In the genomic region with DNA sequence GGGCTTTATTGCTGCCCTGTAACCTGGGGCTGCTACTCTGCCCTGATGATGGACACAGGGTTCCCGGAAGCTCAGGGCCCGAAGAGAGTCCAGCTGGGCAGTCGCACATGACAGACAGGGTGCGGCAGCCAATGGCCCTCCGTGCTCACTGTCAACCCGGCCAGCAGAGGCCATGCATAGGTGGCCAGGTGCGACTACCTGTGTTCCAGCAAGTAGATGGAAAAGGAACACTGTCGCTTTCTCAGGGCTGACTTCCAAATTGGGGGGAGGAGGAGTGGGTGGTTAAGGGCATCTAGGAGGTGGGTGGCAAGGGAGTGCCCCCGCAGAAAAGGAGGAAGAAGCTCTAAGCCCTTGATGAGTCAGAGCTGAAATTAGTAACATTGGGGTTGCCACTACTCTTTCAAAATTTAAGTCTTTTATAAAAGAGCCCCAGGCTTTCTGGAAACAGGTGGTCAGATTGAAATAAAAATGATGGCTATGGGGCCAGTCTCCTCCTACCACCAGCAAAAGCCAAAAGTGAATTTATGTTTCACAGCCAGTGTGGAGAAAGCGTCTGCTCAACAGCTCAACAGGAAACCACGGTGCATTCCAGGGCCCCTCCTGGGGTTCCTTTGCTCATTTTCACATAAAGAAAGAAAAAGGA, we compare ENCODE assay signal across 8 cellular contexts. TPM values are rescaled to one million over a fixed set of nuclear protein-coding genes. Genes with fewer than 3 reads are reported as not detected.
DNase-seq lines count a peak whose midpoint lies in the region; ATAC-seq, FAIRE-seq and TF ChIP-seq lines count a peak whose summit lies in the region.

No MANE protein-coding gene starts in this region.

- H3K4me3 ChIP-seq in GM12878 (peak overlapping the region; percentile 57), BE2C (ENCODE audit: low read depth, low read length) (no peak overlapping the region)

- TF ChIP-seq POLR2A in GM12878 (IDR thresholded peaks at IDR 0.05; ENCODE audit: low read depth, low read length), result no peak

- H3K36me3 ChIP-seq in GM12878 (ENCODE audit: control insufficient read depth in 2 of 2, insufficient read depth in 2 of 2, low read length in 1 of 2) (no peaks in the 10 kb centered on the region), BE2C (no peaks in the 10 kb centered on the region)

- RAD21 ChIA-PET in GM12878 (lab: Charles Lee; ENCODE audit: unreplicated experiment), result interaction anchor here (0.6 to 1.8 kb wide), 2 partner anchors 20 to 39 kb away, joined by 3 to 8 read pairs; a partner anchor contains a TSS

- H3K27me3 ChIP-seq in GM12878 (replicated peaks in 1 of 2; ENCODE audit: control insufficient read depth in 2 of 2, insufficient read depth in 2 of 2, low read length in 1 of 2) (no peaks in the 10 kb centered on the region), BE2C (no peaks in the 10 kb centered on the region)

- BruUV-seq in GM12878 (replicated peaks; lab: Mats Ljungman, UMichigan), result no TSS peak

- TF ChIP-seq EP300 in GM12878 (IDR thresholded peaks at IDR 0.05; ENCODE audit: borderline replicate concordance in 1 of 2, control insufficient read depth in 1 of 2, low read depth in 2 of 2, low read length in 2 of 2), result no peak; a peak in 1 of 4 replicates

- ATAC-seq in GM18870 (IDR thresholded peaks at IDR 0.05; ENCODE audit: unreplicated experiment) (peak; percentile 29), HG03066 (IDR thresholded peaks at IDR 0.05; ENCODE audit: low read depth, unreplicated experiment) (peak; percentile 29), GM12878 (peak; percentile 55), GM21367 (IDR thresholded peaks at IDR 0.05; ENCODE audit: unreplicated experiment) (no peak)

- intact Hi-C loops in GM12878 (cut with micrococcal nuclease; ENCODE audit: unreplicated experiment), result loop anchor here (2.0 kb wide), 1 partner anchor 38 kb away; a partner anchor contains a TSS

- 0% methylated on average over 11 of the region's 11 CpGs for WGBS in GM12878 (ENCODE audit: insufficient coverage, insufficient replicate concordance, low lambda C conversion rate, missing lambda C conversion rate)

- H3K4me1 ChIP-seq in GM12878 (ENCODE audit: control insufficient read depth, insufficient read depth, low read length), result peaks cover 32% of the 10 kb centered on the region
- peaks cover 37% of the 10 kb centered on the region for H3K4me1 ChIP-seq in BE2C

- TF ChIP-seq CTCF in GM12878 (IDR thresholded peaks at IDR 0.05 in 2 of 3, conservative IDR thresholded peaks at IDR 0.05 in 1 of 3; ENCODE audit: control insufficient read depth in 2 of 3, extremely low read depth in 1 of 3, insufficient read depth in 1 of 3, low read depth in 3 of 3, low read length in 3 of 3), result no peak
- TF ChIP-seq CTCF in BE2C (IDR thresholded peaks at IDR 0.05; ENCODE audit: low read depth, low read length), result no peak

- peak overlapping the region; percentile 84 for H3K4me2 ChIP-seq in GM12878 (ENCODE audit: control insufficient read depth, insufficient read depth)

- FAIRE-seq in GM12878 (lab: Jason Lieb, UNC), result no peak

- SMC1A ChIA-PET in GM12878 (lab: Charles Lee; ENCODE audit: uncharacterized antibody, unreplicated experiment), result interaction anchor here (0.7 to 1.4 kb wide), 8 partner anchors 12 to 555 kb away, joined by 3 to 5 read pairs (median 3); no protein-coding TSS in a partner anchor

- in situ Hi-C loops in GM12878 (cut with MboI), result no loop called here

- H3K9ac ChIP-seq in GM12878 (ENCODE audit: control insufficient read depth, insufficient read depth, low read length), result peak overlapping the region; percentile 39; the same call in 1 of the 2 replicates

- H3K27ac ChIP-seq in GM12878 (ENCODE audit: control insufficient read depth, insufficient read depth), result peak overlapping the region; percentile 73

- peak; percentile 48 for DNase-seq in GM12878 (ENCODE audit: low read depth, low spot score)
- DNase-seq in renal cortical epithelial cell (ENCODE audit: low read depth), result peak; percentile 26
- no peak for DNase-seq in NCI-H2171 (lab: John Stamatoyannopoulos, UW)
- no peak for DNase-seq in BE2C
- no peak for DNase-seq in D341Med (ENCODE audit: low spot score)

- POLR2A ChIA-PET in GM12878 (lab: Charles Lee), result no interaction called here

- H4K20me1 ChIP-seq in GM12878 (ENCODE audit: control insufficient read depth, insufficient read depth), result no peaks in the 10 kb centered on the region

- H2AFZ ChIP-seq in GM12878 (ENCODE audit: control insufficient read depth, low read depth, low read length), result peak overlapping the region; percentile 29; the same call in 1 of the 2 replicates

- H3K79me2 ChIP-seq in GM12878 (ENCODE audit: control insufficient read depth, insufficient read depth, low read length), result no peaks in the 10 kb centered on the region

- TF ChIP-seq RAD21 in GM12878 (IDR thresholded peaks at IDR 0.05; ENCODE audit: insufficient read depth, low read depth, low read length), result no peak

- H3K9me3 ChIP-seq in GM12878 (replicated peaks; ENCODE audit: control insufficient read depth, insufficient read depth, low read length), result no peaks in the 10 kb centered on the region
- no peaks in the 10 kb centered on the region for H3K9me3 ChIP-seq in BE2C

- CTCF ChIA-PET in GM12878 (lab: Yijun Ruan, JAX), result interaction anchor here (1.0 to 1.5 kb wide), 2 partner anchors 14 to 100 kb away, joined by 3 to 10 read pairs; no protein-coding TSS in a partner anchor

TF ChIP-seq in GM12878, 131 proteins besides CTCF, POLR2A, EP300 and RAD21 (continues in another document):
- TF ChIP-seq ASH2L (IDR thresholded peaks at IDR 0.05; ENCODE audit: borderline replicate concordance, low read depth), result no peak
- TF ChIP-seq SMAD1 (IDR thresholded peaks at IDR 0.05; ENCODE audit: low read depth, partially characterized antibody), result no peak
- TF ChIP-seq GATAD2B (conservative IDR thresholded peaks at IDR 0.05; ENCODE audit: low read depth), result no peak
- TF ChIP-seq ATF7 (IDR thresholded peaks at IDR 0.05; ENCODE audit: low read depth), result 0 out of 2 replicates have a peak, but pooled peaks have one; percentile 9
- TF ChIP-seq NFIC (IDR thresholded peaks at IDR 0.05; ENCODE audit: low read depth, low read length), result 0 out of 2 replicates have a peak, but pooled peaks have one; percentile 43
- TF ChIP-seq RBBP5 (conservative IDR thresholded peaks at IDR 0.05), result no peak
- TF ChIP-seq IKZF1 (conservative IDR thresholded peaks at IDR 0.05), result 0 out of 2 replicates have a peak, but pooled peaks have one; percentile 18
- no peak for TF ChIP-seq STAT1 (conservative IDR thresholded peaks at IDR 0.05)
- TF ChIP-seq TARDBP (IDR thresholded peaks at IDR 0.05; ENCODE audit: borderline replicate concordance), result no peak
- 0 out of 2 replicates have a peak, but pooled peaks have one; percentile 17 for TF ChIP-seq GABPA (IDR thresholded peaks at IDR 0.05; ENCODE audit: low read depth)
- TF ChIP-seq, protein P1, sequence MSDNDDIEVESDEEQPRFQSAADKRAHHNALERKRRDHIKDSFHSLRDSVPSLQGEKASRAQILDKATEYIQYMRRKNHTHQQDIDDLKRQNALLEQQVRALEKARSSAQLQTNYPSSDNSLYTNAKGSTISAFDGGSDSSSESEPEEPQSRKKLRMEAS (IDR thresholded peaks at IDR 0.05; ENCODE audit: low read depth, low read length), result peak; percentile 29; the same call in 1 of the 2 replicates

RNA-seq across cellular contexts. Expression of a gene that starts 2.3 kb away (rescaled TPM):
- 0.91 and 1.3 TPM in 2 replicates for total RNA-seq in GM12878 (2013; cell fraction: nucleolus; rRNA removed)
- total RNA-seq in GM12878 (2014; rRNA removed) (0.11 TPM in 1 of 2 replicates, not detected in the other), GM12878 (2014; rRNA removed; fragmentation: Illumina TruSeq; extraction: Trizol) (0.09 TPM in 1 of 2 replicates, not detected in the other), GM12878 (2021) (0.31 TPM in 1 of 2 replicates, not detected in the other), renal cortical epithelial cell (0.35 and 0.75 TPM in 2 replicates)
- polyA plus RNA-seq in GM12878 (2011; ENCODE audit: low read depth), result 0.70 TPM
- polyA plus RNA-seq in GM12878 (2011; rRNA removed) (0.48 and 0.95 TPM in 2 replicates), GM12878 (2014; fragmentation: Illumina TruSeq; extraction: Trizol) (0.38 and 0.48 TPM in 2 replicates), GM12878 (2014; fragmentation: Nextera tagmentation; extraction: Ambion mirVana) (1 to 10 TPM; 1.3 TPM), GM12878 (2014; rRNA removed) (0.06 and 0.18 TPM in 2 replicates), GM12878 (2016; fragmentation: Nextera tagmentation; extraction: Ambion mirVana) (under 1 TPM in 1 of 2 experiments, not detected in 1; 0.26 TPM)
- polyA plus RNA-seq in GM12878 (2011; cell fraction: cytosol; rRNA removed), result 0.04 and 0.05 TPM in 2 replicates
- 0.09 and 0.24 TPM in 2 replicates for polyA plus RNA-seq in GM12878 (2011; cell fraction: nucleus; rRNA removed)
- 0.22 and 0.51 TPM in 2 replicates for polyA plus RNA-seq in GM12878 (2012)
- 0.46 and 0.59 TPM in 2 replicates for polyA minus RNA-seq in GM12878 (2011; rRNA and poly(A)+ RNA removed)
- polyA minus RNA-seq in GM12878 (2011; cell fraction: cytosol; rRNA and poly(A)+ RNA removed), result 0.42 TPM in 1 of 2 replicates, not detected in the other
- 0.36 and 0.67 TPM in 2 replicates for polyA minus RNA-seq in GM12878 (2011; cell fraction: nucleus; rRNA and poly(A)+ RNA removed)
- polyA plus RNA-seq in BE2C (2012; ENCODE audit: insufficient read depth, insufficient read length, low read depth), result 2.1 TPM

RNA-seq across cellular contexts. Expression of a gene that starts 38.2 kb away (rescaled TPM):
- total RNA-seq in GM12878 (2013; cell fraction: nucleolus; rRNA removed), result 1.4 and 1.6 TPM in 2 replicates
- total RNA-seq in GM12878 (2014; rRNA removed) (0.17 and 0.38 TPM in 2 replicates), GM12878 (2014; rRNA removed; fragmentation: Illumina TruSeq; extraction: Trizol) (0.22 TPM in 1 of 2 replicates, not detected in the other), GM12878 (2021) (0.53 and 1.0 TPM in 2 replicates), renal cortical epithelial cell (30.9 and 34.9 TPM in 2 replicates)
- polyA plus RNA-seq in GM12878 (2011; ENCODE audit: low read depth), result 0.85 TPM
- polyA plus RNA-seq in GM12878 (2011; rRNA removed) (0.24 and 0.37 TPM in 2 replicates), GM12878 (2014; fragmentation: Illumina TruSeq; extraction: Trizol) (0.07 and 1.0 TPM in 2 replicates), GM12878 (2014; fragmentation: Nextera tagmentation; extraction: Ambion mirVana) (under 1 TPM in 1 of 2 experiments, not detected in 1; 0.02 TPM), GM12878 (2014; rRNA removed) (0.44 and 0.53 TPM in 2 replicates), GM12878 (2016; fragmentation: Nextera tagmentation; extraction: Ambion mirVana) (under 1 TPM; 0.21 to 0.51 TPM)
- polyA plus RNA-seq in GM12878 (2011; cell fraction: cytosol; rRNA removed), result 0.22 and 0.39 TPM in 2 replicates
- 1.3 and 1.5 TPM in 2 replicates for polyA plus RNA-seq in GM12878 (2011; cell fraction: nucleus; rRNA removed)
- 1.2 and 1.6 TPM in 2 replicates for polyA plus RNA-seq in GM12878 (2012)
- 0.31 and 0.66 TPM in 2 replicates for polyA minus RNA-seq in GM12878 (2011; rRNA and poly(A)+ RNA removed)
- polyA minus RNA-seq in GM12878 (2011; cell fraction: cytosol; rRNA and poly(A)+ RNA removed), result 0.13 and 0.83 TPM in 2 replicates
- polyA minus RNA-seq in GM12878 (2011; cell fraction: nucleus; rRNA and poly(A)+ RNA removed), result 0.97 and 1.4 TPM in 2 replicates
- polyA plus RNA-seq in BE2C (2012; ENCODE audit: insufficient read depth, insufficient read length, low read depth), result 27.7 TPM

Comparison
In these comparisons a context has a peak if more than half of its experiments do, and no peak if none do; other contexts are left out.
1. DNase-seq: peak in GM12878 (single experiment) and renal cortical epithelial cell (single experiment); none in NCI-H2171 (single experiment), BE2C (single experiment) and D341Med (single experiment).
2. RNA of a gene that starts 38.2 kb away (total RNA-seq): 30.9 to 34.9 TPM in renal cortical epithelial cell; 0.17 to 1.6 TPM in GM12878; every median in the first group is over 10 times any median in the second.